1 cellular context compared by ENCODE assay signal in the genomic region with DNA sequence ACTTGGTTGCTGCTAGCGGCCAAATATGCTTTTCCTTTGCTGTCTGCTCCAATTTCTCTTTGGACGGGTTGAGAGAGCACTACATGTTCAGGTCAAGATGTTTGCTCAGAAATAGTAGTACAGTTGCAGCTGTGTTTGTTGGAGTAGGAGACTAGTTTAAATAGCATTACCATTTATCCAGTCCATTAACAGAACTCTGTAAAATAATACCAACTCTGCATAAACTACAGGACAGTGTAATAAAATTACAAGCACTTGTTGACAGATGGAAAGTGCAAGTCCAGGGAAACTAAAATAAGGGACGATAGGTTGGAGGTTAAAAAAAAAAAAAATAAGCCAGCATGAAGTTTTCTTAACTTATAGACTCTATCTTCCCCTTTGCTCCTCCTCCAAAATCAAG.
TF ChIP-seq lines count a peak whose summit lies in the region.

No MANE protein-coding gene starts in this region.

TF ChIP-seq in HEK293, 187 proteins besides CTCF, POLR2A, EP300 and RAD21 (continued from another document):
- TF ChIP-seq, protein P1, sequence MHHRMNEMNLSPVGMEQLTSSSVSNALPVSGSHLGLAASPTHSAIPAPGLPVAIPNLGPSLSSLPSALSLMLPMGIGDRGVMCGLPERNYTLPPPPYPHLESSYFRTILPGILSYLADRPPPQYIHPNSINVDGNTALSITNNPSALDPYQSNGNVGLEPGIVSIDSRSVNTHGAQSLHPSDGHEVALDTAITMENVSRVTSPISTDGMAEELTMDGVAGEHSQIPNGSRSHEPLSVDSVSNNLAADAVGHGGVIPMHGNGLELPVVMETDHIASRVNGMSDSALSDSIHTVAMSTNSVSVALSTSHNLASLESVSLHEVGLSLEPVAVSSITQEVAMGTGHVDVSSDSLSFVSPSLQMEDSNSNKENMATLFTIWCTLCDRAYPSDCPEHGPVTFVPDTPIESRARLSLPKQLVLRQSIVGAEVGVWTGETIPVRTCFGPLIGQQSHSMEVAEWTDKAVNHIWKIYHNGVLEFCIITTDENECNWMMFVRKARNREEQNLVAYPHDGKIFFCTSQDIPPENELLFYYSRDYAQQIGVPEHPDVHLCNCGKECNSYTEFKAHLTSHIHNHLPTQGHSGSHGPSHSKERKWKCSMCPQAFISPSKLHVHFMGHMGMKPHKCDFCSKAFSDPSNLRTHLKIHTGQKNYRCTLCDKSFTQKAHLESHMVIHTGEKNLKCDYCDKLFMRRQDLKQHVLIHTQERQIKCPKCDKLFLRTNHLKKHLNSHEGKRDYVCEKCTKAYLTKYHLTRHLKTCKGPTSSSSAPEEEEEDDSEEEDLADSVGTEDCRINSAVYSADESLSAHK (tag by site-specific recombination; IDR thresholded peaks at IDR 0.05) = no peak
- no peak for TF ChIP-seq ZNF433 (tag by site-specific recombination; IDR thresholded peaks at IDR 0.05; ENCODE audit: low read depth)
- no peak for TF ChIP-seq ZNF560 (tag by site-specific recombination; IDR thresholded peaks at IDR 0.05; ENCODE audit: borderline replicate concordance)
- TF ChIP-seq ZNF121 (tag by site-specific recombination; IDR thresholded peaks at IDR 0.05) = no peak
- 0 out of 2 replicates have a peak, but pooled peaks have one; percentile 13 for TF ChIP-seq ZNF2 (tag by site-specific recombination; IDR thresholded peaks at IDR 0.05)
- TF ChIP-seq KLF16 (tag by site-specific recombination; IDR thresholded peaks at IDR 0.05) = no peak
